In genomic region chr17:74971842-74972106, GRCh38 we compare ENCODE assay signal across 1 cellular context.
TF ChIP-seq lines count a peak whose summit lies in the region.

No MANE protein-coding gene starts in this region.

TF ChIP-seq in SK-N-SH, 30 proteins besides CTCF, POLR2A, EP300 and RAD21 (continued from another document):
- no peak for TF ChIP-seq ZBTB33 (IDR thresholded peaks at IDR 0.05; ENCODE audit: borderline replicate concordance, low read depth)
- no peak for TF ChIP-seq ELF1 (IDR thresholded peaks at IDR 0.05)
- TF ChIP-seq GABPA (IDR thresholded peaks at IDR 0.05; ENCODE audit: low read depth): no peak
- no peak for TF ChIP-seq TAF1 (IDR thresholded peaks at IDR 0.05; ENCODE audit: borderline replicate concordance, low read depth, low read length)
